ENCODE assay signal across 1 cellular context in the genomic region with DNA sequence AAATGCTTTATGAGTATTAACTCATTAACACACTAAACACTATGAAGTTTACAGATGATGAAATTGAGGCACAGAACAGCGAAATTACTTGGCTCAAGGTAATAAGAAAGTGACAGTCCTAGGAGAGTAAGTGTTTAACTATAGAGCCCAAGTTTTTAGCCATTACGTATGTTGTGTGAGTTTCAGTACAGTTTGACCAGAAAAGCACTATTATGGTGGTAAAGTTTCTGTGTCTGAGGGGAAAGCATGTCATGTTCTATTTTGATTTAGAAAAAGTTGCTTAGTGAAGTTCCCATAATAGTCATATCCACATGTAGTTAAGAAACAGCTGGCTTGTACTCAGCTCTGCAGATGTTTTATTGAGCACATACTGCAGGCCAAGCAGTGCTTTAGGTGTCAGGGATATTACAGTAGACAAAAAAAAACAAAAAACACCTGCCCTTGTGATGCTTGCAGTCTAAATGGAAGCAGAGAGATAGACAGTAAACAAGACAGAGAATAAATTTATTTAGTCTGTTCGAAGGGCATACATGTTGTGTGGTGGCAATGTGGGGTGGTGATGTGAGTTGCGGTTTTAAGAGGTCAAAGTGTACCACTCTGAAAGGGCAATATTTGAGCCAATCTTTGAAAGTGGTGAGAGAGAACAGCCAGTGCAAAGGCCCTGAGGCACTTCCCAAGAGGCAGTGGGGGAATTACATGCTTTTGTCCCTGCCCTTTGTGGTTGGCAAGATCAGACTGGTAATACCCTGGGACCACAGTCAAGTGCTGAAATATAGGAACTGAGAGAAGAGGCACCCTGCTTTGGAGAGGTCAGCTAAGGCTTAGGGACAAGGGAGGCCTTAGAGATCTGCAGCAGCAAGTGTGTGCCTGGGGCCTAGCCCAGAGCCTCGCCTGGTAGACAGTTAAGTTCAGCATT.
TF ChIP-seq lines count a peak whose summit lies in the region.

No MANE protein-coding gene starts in this region.

TF ChIP-seq in GM12878, 131 proteins besides CTCF, POLR2A, EP300 and RAD21 (continued from another document and continues in another):
- peak; percentile 76 for TF ChIP-seq ZBED1 (IDR thresholded peaks at IDR 0.05; ENCODE audit: borderline replicate concordance)
- TF ChIP-seq STAT3 (IDR thresholded peaks at IDR 0.05; ENCODE audit: low read depth, low read length): no peak
- no peak for TF ChIP-seq CHD2 (IDR thresholded peaks at IDR 0.05; ENCODE audit: borderline replicate concordance, low read depth, low read length)
- no peak for TF ChIP-seq CUX1 (IDR thresholded peaks at IDR 0.05; ENCODE audit: insufficient replicate concordance, low read depth, low read length)
- no peak for TF ChIP-seq EGR1 (IDR thresholded peaks at IDR 0.05; ENCODE audit: borderline replicate concordance in 1 of 2, low read depth in 2 of 2, low read length in 2 of 2)
- TF ChIP-seq NFIC (IDR thresholded peaks at IDR 0.05; ENCODE audit: low read depth, low read length): peak; percentile 83; the same call in 1 of the 2 replicates
- peak; percentile 86 for TF ChIP-seq RUNX3 (IDR thresholded peaks at IDR 0.05; ENCODE audit: low read length)
- TF ChIP-seq SRF (IDR thresholded peaks at IDR 0.05; ENCODE audit: low read depth in 2 of 2, low read length in 2 of 2): no peak
- TF ChIP-seq BCL11A (IDR thresholded peaks at IDR 0.05; ENCODE audit: low read depth, low read length): peak; percentile 58; the same call in 1 of the 2 replicates
- TF ChIP-seq SUPT20H (IDR thresholded peaks at IDR 0.05; ENCODE audit: borderline replicate concordance, control insufficient read depth, low read depth, low read length): no peak
- TF ChIP-seq YBX1 (IDR thresholded peaks at IDR 0.05): no peak
- TF ChIP-seq, protein P1, sequence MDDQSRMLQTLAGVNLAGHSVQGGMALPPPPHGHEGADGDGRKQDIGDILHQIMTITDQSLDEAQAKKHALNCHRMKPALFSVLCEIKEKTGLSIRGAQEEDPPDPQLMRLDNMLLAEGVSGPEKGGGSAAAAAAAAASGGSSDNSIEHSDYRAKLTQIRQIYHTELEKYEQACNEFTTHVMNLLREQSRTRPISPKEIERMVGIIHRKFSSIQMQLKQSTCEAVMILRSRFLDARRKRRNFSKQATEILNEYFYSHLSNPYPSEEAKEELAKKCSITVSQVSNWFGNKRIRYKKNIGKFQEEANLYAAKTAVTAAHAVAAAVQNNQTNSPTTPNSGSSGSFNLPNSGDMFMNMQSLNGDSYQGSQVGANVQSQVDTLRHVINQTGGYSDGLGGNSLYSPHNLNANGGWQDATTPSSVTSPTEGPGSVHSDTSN (IDR thresholded peaks at IDR 0.05; ENCODE audit: insufficient replicate concordance, low read depth, low read length): no peak
- TF ChIP-seq, protein P2, sequence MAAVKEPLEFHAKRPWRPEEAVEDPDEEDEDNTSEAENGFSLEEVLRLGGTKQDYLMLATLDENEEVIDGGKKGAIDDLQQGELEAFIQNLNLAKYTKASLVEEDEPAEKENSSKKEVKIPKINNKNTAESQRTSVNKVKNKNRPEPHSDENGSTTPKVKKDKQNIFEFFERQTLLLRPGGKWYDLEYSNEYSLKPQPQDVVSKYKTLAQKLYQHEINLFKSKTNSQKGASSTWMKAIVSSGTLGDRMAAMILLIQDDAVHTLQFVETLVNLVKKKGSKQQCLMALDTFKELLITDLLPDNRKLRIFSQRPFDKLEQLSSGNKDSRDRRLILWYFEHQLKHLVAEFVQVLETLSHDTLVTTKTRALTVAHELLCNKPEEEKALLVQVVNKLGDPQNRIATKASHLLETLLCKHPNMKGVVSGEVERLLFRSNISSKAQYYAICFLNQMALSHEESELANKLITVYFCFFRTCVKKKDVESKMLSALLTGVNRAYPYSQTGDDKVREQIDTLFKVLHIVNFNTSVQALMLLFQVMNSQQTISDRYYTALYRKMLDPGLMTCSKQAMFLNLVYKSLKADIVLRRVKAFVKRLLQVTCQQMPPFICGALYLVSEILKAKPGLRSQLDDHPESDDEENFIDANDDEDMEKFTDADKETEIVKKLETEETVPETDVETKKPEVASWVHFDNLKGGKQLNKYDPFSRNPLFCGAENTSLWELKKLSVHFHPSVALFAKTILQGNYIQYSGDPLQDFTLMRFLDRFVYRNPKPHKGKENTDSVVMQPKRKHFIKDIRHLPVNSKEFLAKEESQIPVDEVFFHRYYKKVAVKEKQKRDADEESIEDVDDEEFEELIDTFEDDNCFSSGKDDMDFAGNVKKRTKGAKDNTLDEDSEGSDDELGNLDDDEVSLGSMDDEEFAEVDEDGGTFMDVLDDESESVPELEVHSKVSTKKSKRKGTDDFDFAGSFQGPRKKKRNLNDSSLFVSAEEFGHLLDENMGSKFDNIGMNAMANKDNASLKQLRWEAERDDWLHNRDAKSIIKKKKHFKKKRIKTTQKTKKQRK (IDR thresholded peaks at IDR 0.05; ENCODE audit: low read depth, low read length): no peak
- TF ChIP-seq CREM (IDR thresholded peaks at IDR 0.05; ENCODE audit: low read depth): peak; percentile 26
- no peak for TF ChIP-seq ZZZ3 (IDR thresholded peaks at IDR 0.05; ENCODE audit: control insufficient read depth, insufficient read length, low read depth)
- TF ChIP-seq ESRRA (IDR thresholded peaks at IDR 0.05; ENCODE audit: low read length): no peak
- TF ChIP-seq GATAD2B (conservative IDR thresholded peaks at IDR 0.05; ENCODE audit: low read depth): peak; percentile 77; the same call in 1 of the 2 replicates
- no peak; the same call in 1 of the 2 replicates for TF ChIP-seq JUNB (IDR thresholded peaks at IDR 0.05)
- no peak for TF ChIP-seq HCFC1 (IDR thresholded peaks at IDR 0.05; ENCODE audit: low read length)
- no peak for TF ChIP-seq SMAD5 (IDR thresholded peaks at IDR 0.05; ENCODE audit: low read depth)
- TF ChIP-seq SKIL (IDR thresholded peaks at IDR 0.05; ENCODE audit: low read depth, poor library complexity, severe bottlenecking): peak; percentile 73
- TF ChIP-seq TBL1XR1 (IDR thresholded peaks at IDR 0.05; ENCODE audit: low read depth, low read length): peak; percentile 89; the same call in 1 of the 2 replicates
- TF ChIP-seq, protein P3, sequence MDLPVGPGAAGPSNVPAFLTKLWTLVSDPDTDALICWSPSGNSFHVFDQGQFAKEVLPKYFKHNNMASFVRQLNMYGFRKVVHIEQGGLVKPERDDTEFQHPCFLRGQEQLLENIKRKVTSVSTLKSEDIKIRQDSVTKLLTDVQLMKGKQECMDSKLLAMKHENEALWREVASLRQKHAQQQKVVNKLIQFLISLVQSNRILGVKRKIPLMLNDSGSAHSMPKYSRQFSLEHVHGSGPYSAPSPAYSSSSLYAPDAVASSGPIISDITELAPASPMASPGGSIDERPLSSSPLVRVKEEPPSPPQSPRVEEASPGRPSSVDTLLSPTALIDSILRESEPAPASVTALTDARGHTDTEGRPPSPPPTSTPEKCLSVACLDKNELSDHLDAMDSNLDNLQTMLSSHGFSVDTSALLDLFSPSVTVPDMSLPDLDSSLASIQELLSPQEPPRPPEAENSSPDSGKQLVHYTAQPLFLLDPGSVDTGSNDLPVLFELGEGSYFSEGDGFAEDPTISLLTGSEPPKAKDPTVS (IDR thresholded peaks at IDR 0.05; ENCODE audit: low read depth, low read length): no peak
- peak; percentile 77 for TF ChIP-seq RELB (IDR thresholded peaks at IDR 0.05; ENCODE audit: low read depth)
- TF ChIP-seq KAT2A (conservative IDR thresholded peaks at IDR 0.05; ENCODE audit: control insufficient read depth, low read depth, low read length): no peak
- no peak for TF ChIP-seq SMAD1 (IDR thresholded peaks at IDR 0.05; ENCODE audit: low read depth, partially characterized antibody)
- no peak for TF ChIP-seq HDAC6 (IDR thresholded peaks at IDR 0.05; ENCODE audit: unreplicated experiment)
- TF ChIP-seq, protein P4, sequence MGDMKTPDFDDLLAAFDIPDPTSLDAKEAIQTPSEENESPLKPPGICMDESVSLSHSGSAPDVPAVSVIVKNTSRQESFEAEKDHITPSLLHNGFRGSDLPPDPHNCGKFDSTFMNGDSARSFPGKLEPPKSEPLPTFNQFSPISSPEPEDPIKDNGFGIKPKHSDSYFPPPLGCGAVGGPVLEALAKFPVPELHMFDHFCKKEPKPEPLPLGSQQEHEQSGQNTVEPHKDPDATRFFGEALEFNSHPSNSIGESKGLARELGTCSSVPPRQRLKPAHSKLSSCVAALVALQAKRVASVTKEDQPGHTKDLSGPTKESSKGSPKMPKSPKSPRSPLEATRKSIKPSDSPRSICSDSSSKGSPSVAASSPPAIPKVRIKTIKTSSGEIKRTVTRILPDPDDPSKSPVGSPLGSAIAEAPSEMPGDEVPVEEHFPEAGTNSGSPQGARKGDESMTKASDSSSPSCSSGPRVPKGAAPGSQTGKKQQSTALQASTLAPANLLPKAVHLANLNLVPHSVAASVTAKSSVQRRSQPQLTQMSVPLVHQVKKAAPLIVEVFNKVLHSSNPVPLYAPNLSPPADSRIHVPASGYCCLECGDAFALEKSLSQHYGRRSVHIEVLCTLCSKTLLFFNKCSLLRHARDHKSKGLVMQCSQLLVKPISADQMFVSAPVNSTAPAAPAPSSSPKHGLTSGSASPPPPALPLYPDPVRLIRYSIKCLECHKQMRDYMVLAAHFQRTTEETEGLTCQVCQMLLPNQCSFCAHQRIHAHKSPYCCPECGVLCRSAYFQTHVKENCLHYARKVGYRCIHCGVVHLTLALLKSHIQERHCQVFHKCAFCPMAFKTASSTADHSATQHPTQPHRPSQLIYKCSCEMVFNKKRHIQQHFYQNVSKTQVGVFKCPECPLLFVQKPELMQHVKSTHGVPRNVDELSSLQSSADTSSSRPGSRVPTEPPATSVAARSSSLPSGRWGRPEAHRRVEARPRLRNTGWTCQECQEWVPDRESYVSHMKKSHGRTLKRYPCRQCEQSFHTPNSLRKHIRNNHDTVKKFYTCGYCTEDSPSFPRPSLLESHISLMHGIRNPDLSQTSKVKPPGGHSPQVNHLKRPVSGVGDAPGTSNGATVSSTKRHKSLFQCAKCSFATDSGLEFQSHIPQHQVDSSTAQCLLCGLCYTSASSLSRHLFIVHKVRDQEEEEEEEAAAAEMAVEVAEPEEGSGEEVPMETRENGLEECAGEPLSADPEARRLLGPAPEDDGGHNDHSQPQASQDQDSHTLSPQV (IDR thresholded peaks at IDR 0.05): no peak
- TF ChIP-seq, protein P5, sequence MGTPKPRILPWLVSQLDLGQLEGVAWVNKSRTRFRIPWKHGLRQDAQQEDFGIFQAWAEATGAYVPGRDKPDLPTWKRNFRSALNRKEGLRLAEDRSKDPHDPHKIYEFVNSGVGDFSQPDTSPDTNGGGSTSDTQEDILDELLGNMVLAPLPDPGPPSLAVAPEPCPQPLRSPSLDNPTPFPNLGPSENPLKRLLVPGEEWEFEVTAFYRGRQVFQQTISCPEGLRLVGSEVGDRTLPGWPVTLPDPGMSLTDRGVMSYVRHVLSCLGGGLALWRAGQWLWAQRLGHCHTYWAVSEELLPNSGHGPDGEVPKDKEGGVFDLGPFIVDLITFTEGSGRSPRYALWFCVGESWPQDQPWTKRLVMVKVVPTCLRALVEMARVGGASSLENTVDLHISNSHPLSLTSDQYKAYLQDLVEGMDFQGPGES (IDR thresholded peaks at IDR 0.05): no peak
